In genomic region chr1:179694530-179694929, GRCh38 we compare ENCODE assay signal across 3 cellular contexts. TPM values are rescaled to one million over a fixed set of nuclear protein-coding genes. Genes with fewer than 3 reads are reported as not detected.
"Had no signal": no experiment of that assay in that cellular context is flagged by ENCODE, and none has a peak within 500 bp of the region (broad histone marks: within the 10 kb centered on the region; RNA-seq: fewer than 3 reads in every experiment).

No MANE protein-coding gene starts in this region.

RNA-seq across cellular contexts. Expression of gene FAM163A, which starts 48.6 kb away (rescaled TPM):
- polyA plus RNA-seq: immature natural killer cell; mammary epithelial cell; naive thymus-derived CD8-positive, alpha-beta T cell had no signal
